Comparison of ENCODE assay signal across 19 cellular contexts in the genomic region with DNA sequence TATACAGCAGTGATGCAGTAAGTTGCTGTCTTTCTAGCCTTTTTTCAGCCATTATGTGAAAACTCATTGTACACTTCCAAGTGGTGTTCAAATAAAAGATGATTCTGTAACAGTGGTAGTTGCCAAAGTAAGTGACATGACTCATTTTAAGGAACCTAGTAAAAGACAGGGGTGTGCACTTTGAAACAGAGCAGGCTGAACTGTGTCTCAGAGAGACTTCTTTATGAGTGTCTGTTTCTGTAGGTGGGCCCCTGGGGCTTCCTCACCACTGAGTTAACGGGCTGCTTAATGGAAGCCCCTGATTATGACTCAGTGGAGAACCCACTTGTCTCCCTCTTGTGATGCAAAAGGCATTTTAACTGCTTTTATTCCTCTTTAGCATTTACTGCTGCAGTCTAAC.
"Had no signal": no experiment of that assay in that cellular context is flagged by ENCODE, and none has a peak within 500 bp of the region (broad histone marks: within the 10 kb centered on the region; RNA-seq: fewer than 3 reads in every experiment).

No MANE protein-coding gene starts in this region.

- H3K36me3 ChIP-seq: esophagus muscularis mucosa, upper lobe of right lung had no signal

- H3K4me3 ChIP-seq: esophagus muscularis mucosa, hepatocyte, lung, upper lobe of right lung had no signal

- H3K27me3 ChIP-seq: esophagus muscularis mucosa, hepatocyte, upper lobe of right lung had no signal

- H3K27ac ChIP-seq: hepatocyte, upper lobe of right lung, VCaP had no signal

- H3K9me3 ChIP-seq: esophagus muscularis mucosa, upper lobe of right lung had no signal

- DNase-seq: activated CD4-positive, alpha-beta T cell treated with anti-CD3 and anti-CD28 coated beads, Interleukin-2, amount 50 U/mL, for 1 hour; activated CD4-positive, CD25-positive, alpha-beta regulatory T cell treated with anti-CD3 and anti-CD28 coated beads, Interleukin-2, amount 50 U/mL, for 72 hours; activated CD8-positive, alpha-beta memory T cell treated with anti-CD3 and anti-CD28 coated beads for 24 hours; activated CD8-positive, alpha-beta memory T cell treated with anti-CD3 and anti-CD28 coated beads, Interleukin-2, amount 50 U/mL, for 48 hours; activated effector memory CD4-positive, alpha-beta T cell treated with Interleukin-2 at 50 U/mL for 16 hours; activated naive CD4-positive, alpha-beta T cell treated with anti-CD3 and anti-CD28 coated beads, Interleukin-2, amount 10 ng/mL, durations not matched to agents 7 days and 5 days; activated T-cell treated with anti-CD3 and anti-CD28 coated beads, Interleukin-2, amount 50 U/mL, for 48 hours; effector memory CD4-positive, alpha-beta T cell; left colon; stimulated activated CD4-positive, alpha-beta T cell treated with anti-CD3 and anti-CD28 coated beads, Interleukin-12 subunit alpha, Interleukin-12 subunit beta, amount 100 ng/mL, for 4 hours; stimulated activated CD4-positive, alpha-beta T cell treated with anti-CD3 and anti-CD28 coated beads, Interleukin-1b, Interleukin-23, amount 100 ng/mL, for 48 hours; stimulated activated CD8-positive, alpha-beta memory T cell treated with anti-CD3 and anti-CD28 coated beads, Interleukin-4, amount 100 ng/mL, for 48 hours; stimulated activated naive CD4-positive, alpha-beta T cell; T-helper 2 cell; upper lobe of right lung had no signal

- H3K79me2 ChIP-seq: hepatocyte had no signal

- H3K4me2 ChIP-seq: hepatocyte had no signal

- H3K4me1 ChIP-seq: esophagus muscularis mucosa, upper lobe of right lung had no signal

- H2AFZ ChIP-seq: hepatocyte had no signal

- ATAC-seq: left colon, upper lobe of right lung had no signal
